ENCODE assay signal across 25 cellular contexts in the genomic region with DNA sequence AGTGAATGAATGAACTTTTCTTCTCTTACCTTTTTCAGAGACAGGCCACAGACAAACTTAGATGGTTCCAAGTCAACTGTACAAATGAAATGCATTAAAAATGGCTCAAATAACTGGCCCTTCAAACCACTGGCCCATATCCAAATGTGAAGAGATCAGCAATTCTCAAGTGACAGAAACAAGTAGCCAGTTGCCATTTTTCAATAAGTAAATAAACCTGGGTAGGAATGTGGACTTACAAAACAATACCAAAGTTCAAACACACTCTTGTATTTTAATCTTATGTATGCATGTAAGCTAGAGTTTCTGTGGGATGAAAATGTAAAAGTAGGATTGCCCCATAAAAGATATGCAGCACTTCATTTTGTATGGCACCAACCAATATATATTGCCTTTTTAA.
"Had no signal": no experiment of that assay in that cellular context is flagged by ENCODE, and none has a peak within 500 bp of the region (broad histone marks: within the 10 kb centered on the region; RNA-seq: fewer than 3 reads in every experiment).

No MANE protein-coding gene starts in this region.

- H3K9me3 Mint-ChIP-seq: activated naive CD4-positive, alpha-beta T cell treated with anti-CD3 and anti-CD28 coated beads, Interleukin-2, amount 50 U/mL, for 24 hours; brain; central memory CD8-positive, alpha-beta T cell; T-helper 1 cell treated with Interleukin-12 subunit alpha and Interleukin-12 subunit beta and Interleukin-4 antibody, amounts not matched to agents 30 μg/mL and 1 μg/mL, for 36 hours; WTC11 had no signal

- H3K4me1 Mint-ChIP-seq: activated naive CD4-positive, alpha-beta T cell treated with anti-CD3 and anti-CD28 coated beads, Interleukin-2, amount 50 U/mL, for 24 hours; central memory CD8-positive, alpha-beta T cell had no signal

- ATAC-seq: activated CD8-positive, alpha-beta T cell treated with anti-CD3 and anti-CD28 coated beads, Interleukin-2, amount 10 ng/mL, durations not matched to agents 7 days and 5 days; PC-3; WTC11 had no signal

- DNase-seq: activated CD4-positive, alpha-beta T cell treated with anti-CD3 and anti-CD28 coated beads for 48 hours; activated CD4-positive, alpha-beta T cell treated with anti-CD3 and anti-CD28 coated beads, Interleukin-2, amount 50 U/mL, for 4 hours; activated CD4-positive, CD25-positive, alpha-beta regulatory T cell treated with anti-CD3 and anti-CD28 coated beads, Interleukin-2, amount 50 U/mL, for 72 hours; activated CD8-positive, alpha-beta memory T cell treated with anti-CD3 and anti-CD28 coated beads, Interleukin-2, amount 50 U/mL, for 48 hours; activated CD8-positive, alpha-beta T cell treated with anti-CD3 and anti-CD28 coated beads, Interleukin-2, amount 10 ng/mL, durations not matched to agents 7 days and 5 days; activated effector memory CD4-positive, alpha-beta T cell treated with Interleukin-2 at 50 U/mL for 16 hours; activated naive CD4-positive, alpha-beta T cell; activated T-cell treated with anti-CD3 and anti-CD28 coated beads, Interleukin-2, amount 50 U/mL, for 1 hour; amniotic stem cell; Kasumi-1; KBM-7; NCI-H1048; NCI-H146; NCI-H187 treated with DMSO at 0.1 percent for 48 hours; NCI-H2107; NCI-H524 treated with DMSO at 0.1 percent for 48 hours; NCI-H774; NK-92 treated with Interleukin-12 subunit alpha and Interleukin-12 subunit beta, amount 100 ng/mL, for 24 hours; PC-3; SHP77 had no signal

- H3K27ac Mint-ChIP-seq: activated CD8-positive, alpha-beta T cell treated with anti-CD3 and anti-CD28 coated beads, Interleukin-2, amount 10 ng/mL, durations not matched to agents 7 days and 5 days; activated naive CD4-positive, alpha-beta T cell treated with anti-CD3 and anti-CD28 coated beads, Interleukin-2, amount 50 U/mL, for 24 hours; T-helper 1 cell treated with Interleukin-12 subunit alpha and Interleukin-12 subunit beta and Interleukin-4 antibody, amounts not matched to agents 30 μg/mL and 1 μg/mL, for 36 hours; WTC11 had no signal

- H3K4me3 Mint-ChIP-seq: activated CD8-positive, alpha-beta T cell treated with anti-CD3 and anti-CD28 coated beads, Interleukin-2, amount 10 ng/mL, durations not matched to agents 7 days and 5 days; activated naive CD4-positive, alpha-beta T cell treated with anti-CD3 and anti-CD28 coated beads, Interleukin-2, amount 50 U/mL, for 24 hours; brain; central memory CD8-positive, alpha-beta T cell; T-helper 1 cell treated with Interleukin-12 subunit alpha and Interleukin-12 subunit beta and Interleukin-4 antibody, amounts not matched to agents 30 μg/mL and 1 μg/mL, for 36 hours; WTC11 had no signal

- H3K36me3 Mint-ChIP-seq: activated naive CD4-positive, alpha-beta T cell treated with anti-CD3 and anti-CD28 coated beads, Interleukin-2, amount 50 U/mL, for 24 hours; brain; WTC11 had no signal
